ENCODE assay signal across 22 cellular contexts in the genomic region with DNA sequence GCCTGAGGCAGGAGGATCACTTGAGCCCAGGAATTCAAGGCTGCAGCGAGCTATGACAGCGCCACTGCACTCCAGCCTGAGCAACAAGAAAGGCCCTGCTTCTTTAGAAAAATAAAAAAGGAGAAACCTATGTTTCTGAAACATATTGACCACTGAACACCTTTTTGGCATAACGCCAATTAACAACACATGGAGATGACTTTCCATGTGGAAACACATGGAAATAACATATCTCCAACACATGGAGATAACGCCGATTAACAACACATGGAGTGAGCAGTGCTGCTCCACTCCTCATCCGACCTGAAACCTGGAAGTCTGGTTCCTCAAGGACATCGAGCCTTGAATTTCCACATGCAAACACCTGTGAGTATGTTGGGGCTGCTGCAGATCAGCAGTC.
A peak's percentile ranks its signal among the peaks of the same experiment; 100 is the strongest.
DNase-seq lines count a peak whose midpoint lies in the region; ATAC-seq and TF ChIP-seq lines count a peak whose summit lies in the region.
"Had no signal": no experiment of that assay in that cellular context is flagged by ENCODE, and none has a peak within 500 bp of the region (broad histone marks: within the 10 kb centered on the region; RNA-seq: fewer than 3 reads in every experiment).

No MANE protein-coding gene starts in this region.

- peaks cover 15% of the 10 kb centered on the region; the same call in 1 of the 2 replicates for H3K79me2 ChIP-seq in GM23248 (ENCODE audit: insufficient read depth)
- peaks cover 22% of the 10 kb centered on the region for H3K79me2 ChIP-seq in osteoblast (ENCODE audit: insufficient read depth, low read length)

- no peak for TF ChIP-seq RAD21 in IMR-90 (IDR thresholded peaks at IDR 0.05; ENCODE audit: low read length)

- CTCF ChIA-PET in IMR-90 (lab: Yijun Ruan, JAX) (no interaction called here), Caco-2 (lab: Charles Lee) (no interaction called here)

- H3K4ac ChIP-seq in IMR-90 (ENCODE audit: low read depth, low read length): peak overlapping the region; percentile 21

- H3K9me3 Mint-ChIP-seq in brain (no peaks in the 10 kb centered on the region), Caco-2 (ENCODE audit: unreplicated experiment) (no peaks in the 10 kb centered on the region)
- H3K9me3 Mint-ChIP-seq: IgD-negative memory B cell; T-helper 1 cell treated with Interleukin-12 subunit alpha and Interleukin-12 subunit beta and Interleukin-4 antibody, amounts not matched to agents 30 μg/mL and 1 μg/mL, for 36 hours had no signal

- peaks cover 61% of the 10 kb centered on the region for H3K4me1 ChIP-seq in GM23248 (ENCODE audit: insufficient read depth)
- H3K4me1 ChIP-seq in IMR-90 (ENCODE audit: control insufficient read depth, insufficient read depth, low read length): peaks cover 30% of the 10 kb centered on the region
- H3K4me1 ChIP-seq in osteoblast (ENCODE audit: insufficient read depth, low read length): peaks cover 61% of the 10 kb centered on the region
- peaks cover 35% of the 10 kb centered on the region for H3K4me1 ChIP-seq in Caco-2

- no peaks in the 10 kb centered on the region for H4K20me1 ChIP-seq in GM23248 (ENCODE audit: insufficient read depth)
- H4K20me1 ChIP-seq in IMR-90 (ENCODE audit: insufficient read depth, low read length): peaks cover 2% of the 10 kb centered on the region; the same call in 1 of the 2 replicates
- no peaks in the 10 kb centered on the region for H4K20me1 ChIP-seq in osteoblast (ENCODE audit: insufficient read depth, low read length)

- H2BK5ac ChIP-seq in IMR-90 (ENCODE audit: low read depth, low read length, poor library complexity, severe bottlenecking): no peak overlapping the region

- H3K79me1 ChIP-seq in IMR-90 (ENCODE audit: low read depth in 1 of 2, low read length in 2 of 2): peaks cover 2 to 44% of the 10 kb centered on the region in 2 experiments; a peak in 3 of 4 replicates

- peak overlapping the region; percentile 4; the same call in 1 of the 2 replicates for H2BK20ac ChIP-seq in IMR-90 (ENCODE audit: low read depth, low read length)

- H3K4me2 ChIP-seq in GM23248 (ENCODE audit: unreplicated experiment) (peak overlapping the region; percentile 24), IMR-90 (ENCODE audit: low read depth, low read length) (no peak overlapping the region), osteoblast (ENCODE audit: insufficient read depth, low read length) (no peak overlapping the region)

- H4K8ac ChIP-seq in IMR-90 (ENCODE audit: low read depth in 2 of 2, low read length in 2 of 2): peak overlapping the region in 1 of 2 experiments; percentile 86; a peak in 2 of 4 replicates

- H3K23ac ChIP-seq in IMR-90 (ENCODE audit: low read depth, low read length): no peak overlapping the region

- no peak for TF ChIP-seq CTCF in IMR-90 (conservative IDR thresholded peaks at IDR 0.05; ENCODE audit: low read depth, low read length)
- no peak for TF ChIP-seq CTCF in brain (conservative IDR thresholded peaks at IDR 0.05)
- TF ChIP-seq CTCF in osteoblast (IDR thresholded peaks at IDR 0.05; ENCODE audit: extremely low read depth, low read depth, low read length): no peak
- TF ChIP-seq CTCF in Caco-2 (IDR thresholded peaks at IDR 0.05; ENCODE audit: insufficient read depth in 1 of 2, low read depth in 1 of 2, low read length in 1 of 2, severe bottlenecking in 1 of 2, unreplicated experiment in 1 of 2): no peak

- no peak overlapping the region for H2AK9ac ChIP-seq in IMR-90 (replicated peaks; ENCODE audit: low read depth, low read length, poor library complexity)

- dilution Hi-C loops in IMR-90 (cut with HindIII; ENCODE audit: low sequenced_read_pairs, unreplicated experiment): no loop called here

- H3K14ac ChIP-seq in IMR-90 (replicated peaks; ENCODE audit: low read depth, low read length): peak overlapping the region; percentile 2; the same call in 1 of the 2 replicates

- in situ Hi-C loops in GM23248 (cut with MboI) (no loop called here), IMR-90 (cut with MboI; ENCODE audit: low sequenced_read_pairs) (no loop called here)

- no peak overlapping the region for H3K56ac ChIP-seq in IMR-90 (ENCODE audit: extremely low read depth, insufficient read depth, low read length)

- no peak overlapping the region for H4K5ac ChIP-seq in IMR-90 (ENCODE audit: low read depth, low read length)

- ATAC-seq in IMR-90 (ENCODE audit: low read depth) (no peak), GM18519 (IDR thresholded peaks at IDR 0.05; ENCODE audit: low FRiP score, unreplicated experiment) (no peak), GM21717 (IDR thresholded peaks at IDR 0.05; ENCODE audit: unreplicated experiment) (no peak)

- intact Hi-C loops in IMR-90 (cut with micrococcal nuclease): loop anchor here (5.0 kb wide), 2 partner anchors 83 to 343 kb away; no protein-coding TSS in a partner anchor
- intact Hi-C loops in Caco-2 (cut with micrococcal nuclease; ENCODE audit: unreplicated experiment): no loop called here

- H3K27ac ChIP-seq in GM23248 (no peak overlapping the region), IMR-90 (ENCODE audit: insufficient read depth, low read length) (no peak overlapping the region), osteoblast (ENCODE audit: low read depth, low read length) (peak overlapping the region; percentile 62)

- no peak overlapping the region for H4K91ac ChIP-seq in IMR-90 (ENCODE audit: insufficient read depth, low read depth, low read length)

- no peak for TF ChIP-seq POLR2A in IMR-90 (IDR thresholded peaks at IDR 0.05; ENCODE audit: low read depth, low read length)

- H3K9me1 ChIP-seq in IMR-90 (ENCODE audit: insufficient read depth, low read length): peaks cover 35% of the 10 kb centered on the region

- H3K18ac ChIP-seq in IMR-90 (ENCODE audit: low read depth, low read length): no peak overlapping the region

- H3K36me3 Mint-ChIP-seq in brain (no peaks in the 10 kb centered on the region), Caco-2 (ENCODE audit: insufficient read depth, unreplicated experiment) (no peaks in the 10 kb centered on the region)
- H3K36me3 Mint-ChIP-seq: CD14-positive monocyte, IgD-negative memory B cell had no signal

- no peaks in the 10 kb centered on the region for H3K9me2 ChIP-seq in GM23248 (ENCODE audit: insufficient read depth)

- H3K4me3 Mint-ChIP-seq in brain (no peak overlapping the region), Caco-2 (ENCODE audit: unreplicated experiment) (no peak overlapping the region)
- H3K4me3 Mint-ChIP-seq: CD14-positive monocyte; IgD-negative memory B cell; T-helper 1 cell treated with Interleukin-12 subunit alpha and Interleukin-12 subunit beta and Interleukin-4 antibody, amounts not matched to agents 30 μg/mL and 1 μg/mL, for 36 hours had no signal

- DNase-seq in GM23248 (no peak), IMR-90 (no peak), osteoblast (ENCODE audit: insufficient read length, low spot score, missing footprints) (no peak), Caco-2 (no peak), C1 segment of cervical spinal cord (lab: John Stamatoyannopoulos, UW) (no peak)
- DNase-seq: ACHN, DMS 273 treated with DMSO at 0.1 percent for 48 hours, GF-D8, Kasumi-1, MM.1S, NCI-H1092 treated with DMSO at 0.1 percent for 48 hours, NCI-H2081, NCI-H510A, NCI-H774, RPMI8226, SHP77 treated with DMSO at 0.1 percent for 48 hours had no signal

- H3K27me3 ChIP-seq in GM23248 (replicated peaks; ENCODE audit: insufficient read depth) (no peaks in the 10 kb centered on the region), IMR-90 (ENCODE audit: control insufficient read depth, insufficient read depth, low read length) (no peaks in the 10 kb centered on the region), osteoblast (ENCODE audit: insufficient read depth, low read length) (no peaks in the 10 kb centered on the region), Caco-2 (replicated peaks; ENCODE audit: control insufficient read depth, insufficient read depth, low read length) (no peaks in the 10 kb centered on the region)

- H3K9me3 ChIP-seq in GM23248 (ENCODE audit: low read depth) (no peaks in the 10 kb centered on the region), IMR-90 (ENCODE audit: control insufficient read depth, insufficient read depth, low read length) (no peaks in the 10 kb centered on the region), osteoblast (ENCODE audit: low read depth, low read length) (no peaks in the 10 kb centered on the region), Caco-2 (no peaks in the 10 kb centered on the region)

- BruUV-seq in IMR-90 (replicated peaks; lab: Mats Ljungman, UMichigan) (no TSS peak), Caco-2 (replicated peaks; lab: Mats Ljungman, UMichigan) (no TSS peak)

- H2BK120ac ChIP-seq in IMR-90 (ENCODE audit: low read depth, low read length): no peak overlapping the region

- WGBS in GM23248 (ENCODE audit: low coverage in 1 of 2, low lambda C conversion rate in 2 of 2, missing lambda C conversion rate in 2 of 2), 2 experiments: 81 to 87% methylated on average over 7 of the region's 7 CpGs
- WGBS in IMR-90 (ENCODE audit: extremely low coverage in 2 of 2, insufficient read length in 1 of 2), 2 experiments: 90% methylated on average over 2 of the region's 7 CpGs; no CpG with 5 or more reads in 1 of the 2 experiments

- H2BK15ac ChIP-seq in IMR-90 (ENCODE audit: low read depth, low read length): no peak overlapping the region; the same call in 2 of the 3 replicates

- H3K4me3 ChIP-seq in GM23248 (no peak overlapping the region), IMR-90 (ENCODE audit: insufficient read depth, low read depth, low read length) (no peak overlapping the region), osteoblast (ENCODE audit: insufficient read depth, low read length) (no peak overlapping the region), Caco-2 (ENCODE audit: low read depth, low read length) (no peak overlapping the region)

- no peaks in the 10 kb centered on the region for H3K36me3 ChIP-seq in GM23248 (ENCODE audit: low read depth)
- H3K36me3 ChIP-seq in IMR-90 (ENCODE audit: control insufficient read depth, insufficient read depth, low read length): no peaks in the 10 kb centered on the region
- no peaks in the 10 kb centered on the region for H3K36me3 ChIP-seq in osteoblast (ENCODE audit: insufficient read depth, low read length)
- H3K36me3 ChIP-seq in Caco-2 (ENCODE audit: control insufficient read depth, insufficient read depth, low read length): no peaks in the 10 kb centered on the region

- POLR2A ChIA-PET in IMR-90 (lab: Charles Lee; ENCODE audit: unreplicated experiment) (no interaction called here), Caco-2 (lab: Charles Lee) (no interaction called here)

- H3K4me1 Mint-ChIP-seq in brain: peaks cover 80% of the 10 kb centered on the region
- peaks cover 40% of the 10 kb centered on the region for H3K4me1 Mint-ChIP-seq in Caco-2 (ENCODE audit: low read depth, unreplicated experiment)

- peak overlapping the region; percentile 52; the same call in 1 of the 2 replicates for H2AK5ac ChIP-seq in IMR-90 (ENCODE audit: low read depth, low read length)

- H2AFZ ChIP-seq in GM23248 (no peak overlapping the region), IMR-90 (replicated peaks; ENCODE audit: low read length, poor library complexity) (no peak overlapping the region), osteoblast (ENCODE audit: low read length) (no peak overlapping the region)

- peak overlapping the region in 3 of 5 experiments; percentile 21 to 72 (median 54) for H3K27ac Mint-ChIP-seq in brain
- H3K27ac Mint-ChIP-seq in Caco-2 (ENCODE audit: unreplicated experiment): no peak overlapping the region
- H3K27ac Mint-ChIP-seq: CD14-positive monocyte; IgD-negative memory B cell; T-helper 1 cell treated with Interleukin-12 subunit alpha and Interleukin-12 subunit beta and Interleukin-4 antibody, amounts not matched to agents 30 μg/mL and 1 μg/mL, for 36 hours had no signal

- no peak overlapping the region for H3K9ac ChIP-seq in GM23248
- no peak overlapping the region for H3K9ac ChIP-seq in IMR-90 (ENCODE audit: low read depth, low read length)

- peaks cover 2% of the 10 kb centered on the region for H3K27me3 Mint-ChIP-seq in brain
- H3K27me3 Mint-ChIP-seq in Caco-2 (ENCODE audit: insufficient read depth, unreplicated experiment): no peaks in the 10 kb centered on the region

- peaks cover 34% of the 10 kb centered on the region for H3F3A ChIP-seq in GM23248 (ENCODE audit: insufficient read depth)
